8 cellular contexts compared by ENCODE assay signal in the genomic region with DNA sequence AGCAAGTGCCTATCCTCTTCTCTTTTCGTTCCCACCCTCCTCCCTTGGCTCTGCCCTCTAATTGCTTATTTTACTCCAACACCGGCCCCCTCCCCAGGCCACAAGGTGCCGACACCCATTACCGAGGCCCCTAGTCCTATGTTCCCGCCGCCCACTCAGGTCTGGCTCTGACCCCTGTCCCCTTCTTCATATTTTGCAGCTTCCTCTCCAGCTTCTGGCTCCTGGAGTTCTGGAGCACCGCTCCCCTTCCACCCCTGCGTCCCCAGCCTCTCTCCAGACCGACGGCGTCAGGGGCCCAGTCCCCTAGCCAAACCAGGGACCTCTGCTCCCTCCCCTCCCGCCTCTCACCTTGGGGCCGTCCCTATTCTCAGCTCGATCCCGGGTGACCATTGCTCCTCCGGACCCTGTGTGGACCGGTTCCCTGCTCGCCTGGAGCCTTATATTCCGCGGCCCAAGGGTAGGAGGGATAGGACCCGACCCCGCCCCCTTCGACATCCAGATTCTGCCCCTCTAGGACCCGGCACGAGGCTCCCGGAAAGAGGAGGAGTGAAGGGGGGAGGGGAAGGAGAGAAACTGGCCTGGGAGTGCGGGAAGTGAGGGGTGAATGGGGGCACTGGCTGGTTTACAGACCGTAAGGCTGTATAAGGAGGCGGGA. TPM values are rescaled to one million over a fixed set of nuclear protein-coding genes. Genes with fewer than 3 reads are reported as not detected.
DNase-seq lines count a peak whose midpoint lies in the region; ATAC-seq and TF ChIP-seq lines count a peak whose summit lies in the region.

Gene HES7 (minus strand): TSS at position 412 of the 655 bp plus-strand sequence. CDS start 22 bp downstream, at position 390.

- H3K27ac Mint-ChIP-seq in MCF 10A (ENCODE audit: low read depth, unreplicated experiment) = peak within 1 kb of the TSS; percentile 0

- ATAC-seq in HG03571 (IDR thresholded peaks at IDR 0.05; ENCODE audit: unreplicated experiment) = no peak

- H3K27me3 ChIP-seq in muscle layer of duodenum (ENCODE audit: low read depth, low read length) = peaks cover 31% of the 10 kb centered on the region

- H3K36me3 ChIP-seq in muscle layer of duodenum (ENCODE audit: control insufficient read depth in 1 of 2, insufficient read depth in 2 of 2, low read length in 2 of 2) = no peaks in the 10 kb centered on the region

- peaks cover 44% of the 10 kb centered on the region for H3K36me3 Mint-ChIP-seq in MCF 10A (ENCODE audit: insufficient read depth, unreplicated experiment)

- TF ChIP-seq RAD21 in Ishikawa (IDR thresholded peaks at IDR 0.05; ENCODE audit: low read depth) = no peak

- H3K9me3 ChIP-seq in muscle layer of duodenum (ENCODE audit: control insufficient read depth in 1 of 2, low read length in 2 of 2) = no peaks in the 10 kb centered on the region

- no peaks in the 10 kb centered on the region for H3K9me3 Mint-ChIP-seq in MCF 10A (ENCODE audit: unreplicated experiment)

- POLR2A ChIA-PET in MCF 10A (lab: Yijun Ruan, JAX) = interaction anchor here (0.6 to 4.0 kb wide), 16 partner anchors 9 to 267 kb away, joined by 3 to 101 read pairs (median 4); partner anchors contain the start of genes BORCS6, NAA38, PER1 and SLC25A35

- H3K4me1 ChIP-seq in muscle layer of duodenum (ENCODE audit: control insufficient read depth in 1 of 2, insufficient read depth in 2 of 2, low read length in 2 of 2) = peaks cover 21 to 64% of the 10 kb centered on the region in 2 donors

- BruUV-seq in MCF 10A (replicated peaks; lab: Mats Ljungman, UMichigan) = no TSS peak

- peak within 1 kb of the TSS; percentile 77 for H3K4me3 Mint-ChIP-seq in MCF 10A (ENCODE audit: unreplicated experiment)

- no peaks in the 10 kb centered on the region for H3K27me3 Mint-ChIP-seq in MCF 10A (ENCODE audit: insufficient read depth, unreplicated experiment)

- no peak within 1 kb of the TSS for H3K27ac ChIP-seq in muscle layer of duodenum (ENCODE audit: low read length)

- CTCF ChIA-PET in MCF 10A (lab: Yijun Ruan, JAX) = interaction anchor here (0.7 to 3.1 kb wide), 8 partner anchors 14 to 226 kb away, joined by 3 to 12 read pairs (median 4); no protein-coding TSS in a partner anchor

- no peak for TF ChIP-seq CTCF in MCF 10A (IDR thresholded peaks at IDR 0.05; ENCODE audit: unreplicated experiment)

- no peak for TF ChIP-seq EP300 in Ishikawa (IDR thresholded peaks at IDR 0.05; ENCODE audit: borderline replicate concordance)

- DNase-seq in DMS53 treated with DMSO at 0.1 percent for 48 hours (lab: John Stamatoyannopoulos, UW; ENCODE audit: unreplicated experiment) (peak; percentile 65), MCF 10A (ENCODE audit: unreplicated experiment) (peak; percentile 73), GM19238 (ENCODE audit: insufficient read length, low spot score) (no peak), mesenteric fat pad (ENCODE audit: low spot score) (no peak)
- no peak for DNase-seq in activated CD4-positive, CD25-positive, alpha-beta regulatory T cell (lab: John Stamatoyannopoulos, UW)

- H3K4me3 ChIP-seq in muscle layer of duodenum (ENCODE audit: low read depth in 1 of 2, low read length in 2 of 2) = peak within 1 kb of the TSS; percentile 73 to 81

- peaks cover 47% of the 10 kb centered on the region for H3K4me1 Mint-ChIP-seq in MCF 10A (ENCODE audit: insufficient read depth, unreplicated experiment)

- intact Hi-C loops in MCF 10A (cut with micrococcal nuclease) = loop anchor here (1.0 to 5.0 kb wide), 2 partner anchors 28 to 258 kb away; partner anchors contain the start of genes PER1 and RPL26

TF ChIP-seq in Ishikawa, 13 proteins besides CTCF, POLR2A, EP300 and RAD21:
- TF ChIP-seq, protein P1, sequence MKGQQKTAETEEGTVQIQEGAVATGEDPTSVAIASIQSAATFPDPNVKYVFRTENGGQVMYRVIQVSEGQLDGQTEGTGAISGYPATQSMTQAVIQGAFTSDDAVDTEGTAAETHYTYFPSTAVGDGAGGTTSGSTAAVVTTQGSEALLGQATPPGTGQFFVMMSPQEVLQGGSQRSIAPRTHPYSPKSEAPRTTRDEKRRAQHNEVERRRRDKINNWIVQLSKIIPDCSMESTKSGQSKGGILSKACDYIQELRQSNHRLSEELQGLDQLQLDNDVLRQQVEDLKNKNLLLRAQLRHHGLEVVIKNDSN (IDR thresholded peaks at IDR 0.05) = no peak
- TF ChIP-seq MAX (IDR thresholded peaks at IDR 0.05) (no peak), ZBTB7A (IDR thresholded peaks at IDR 0.05; ENCODE audit: low read depth) (0 out of 2 replicates have a peak, but pooled peaks have one; percentile 40), CREB1 (IDR thresholded peaks at IDR 0.05; ENCODE audit: low read depth) (no peak), REST (IDR thresholded peaks at IDR 0.05; ENCODE audit: low read depth) (no peak)

RNA-seq across cellular contexts. Expression of gene HES7, which starts in this region (rescaled TPM):
- total RNA-seq in MCF 10A (2022) (5.8 and 5.9 TPM in 2 replicates), mesenteric fat pad (not detected)

Comparison
In these comparisons a context has a peak if more than half of its experiments do, and no peak if none do; other contexts are left out.
1. DNase-seq: peak in DMS53 treated with DMSO at 0.1 percent for 48 hours (single experiment) and MCF 10A (single experiment); none in GM19238 (single experiment), mesenteric fat pad (single experiment) and activated CD4-positive, CD25-positive, alpha-beta regulatory T cell (0 of 4).